8 cellular contexts compared by ENCODE assay signal in the genomic region with DNA sequence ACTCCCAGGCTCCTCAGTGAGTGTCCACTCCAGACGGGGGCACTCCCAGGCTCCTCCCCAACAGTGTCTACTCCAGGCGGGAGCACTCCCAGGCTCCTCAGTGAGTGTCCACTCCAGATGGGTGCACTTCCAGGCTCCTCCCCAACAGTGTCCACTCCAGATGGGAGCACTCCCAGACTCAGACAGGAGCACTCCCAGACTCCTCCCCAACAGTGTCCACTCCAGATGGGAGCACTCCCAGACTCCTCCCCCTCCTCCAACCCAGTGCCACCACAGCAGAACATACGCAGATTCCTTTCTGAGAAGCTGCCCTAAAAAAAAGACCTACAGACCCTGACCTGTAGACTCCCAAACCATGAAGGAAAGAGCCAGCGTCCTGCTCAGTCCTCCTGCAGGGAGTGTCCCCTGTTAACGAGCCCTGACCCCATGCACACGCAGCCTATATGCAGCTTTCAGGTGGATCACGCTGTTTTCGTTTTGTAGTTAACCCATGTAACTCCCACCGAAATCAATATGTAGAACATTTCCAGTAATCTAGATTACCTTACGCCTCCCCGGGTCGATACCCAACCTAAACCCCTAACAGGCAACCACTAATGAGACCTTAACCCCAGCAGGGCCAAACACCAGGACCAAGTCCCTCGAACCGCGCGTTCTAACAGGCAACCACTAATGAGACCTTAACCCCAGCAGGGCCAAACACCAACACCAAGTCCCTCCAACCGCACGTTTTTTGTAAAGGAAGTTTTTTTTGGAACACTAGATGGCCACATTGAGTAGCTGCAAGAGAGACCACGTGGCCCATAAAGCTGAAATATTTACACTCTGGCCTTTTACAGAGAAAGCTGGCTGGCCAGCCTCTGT. TPM values are rescaled to one million over a fixed set of nuclear protein-coding genes. Genes with fewer than 3 reads are reported as not detected.
DNase-seq lines count a peak whose midpoint lies in the region; ATAC-seq, FAIRE-seq and TF ChIP-seq lines count a peak whose summit lies in the region.

No MANE protein-coding gene starts in this region.

- H3K27ac ChIP-seq in RWPE2 (ENCODE audit: poor library complexity, severe bottlenecking) = no peak overlapping the region
- peak overlapping the region; percentile 37 for H3K27ac ChIP-seq in HepG2 (ENCODE audit: extremely low read length, insufficient read depth, low read length)
- no peak overlapping the region for H3K27ac ChIP-seq in vagina

- H4K20me1 ChIP-seq in HepG2 (ENCODE audit: insufficient read depth, low read length) = no peaks in the 10 kb centered on the region

- H3K4me3 ChIP-seq in RWPE2 (ENCODE audit: severe bottlenecking) (no peak overlapping the region), HepG2 (replicated peaks in 1 of 3; ENCODE audit: insufficient read depth in 1 of 3, low read depth in 2 of 3, low read length in 3 of 3) (peak overlapping the region in 1 of 3 experiments; percentile 19; a peak in 1 of 6 replicates), vagina (no peak overlapping the region)

- H3K27me3 ChIP-seq in RWPE2 (ENCODE audit: insufficient read depth, poor library complexity, severe bottlenecking) = no peaks in the 10 kb centered on the region
- H3K27me3 ChIP-seq in HepG2 (ENCODE audit: control insufficient read depth in 1 of 2, insufficient read depth in 2 of 2, low read length in 2 of 2) = no peaks in the 10 kb centered on the region
- no peaks in the 10 kb centered on the region for H3K27me3 ChIP-seq in vagina

- no peaks in the 10 kb centered on the region for H3K4me1 ChIP-seq in RWPE2 (ENCODE audit: insufficient read depth, poor library complexity, severe bottlenecking)
- peaks cover 13% of the 10 kb centered on the region for H3K4me1 ChIP-seq in HepG2 (ENCODE audit: insufficient read depth, low read length)
- H3K4me1 ChIP-seq in vagina = peaks cover 7% of the 10 kb centered on the region

- TF ChIP-seq RAD21 in HepG2 (CRISPR knock-in tag; IDR thresholded peaks at IDR 0.05) = no peak

- peaks cover 5% of the 10 kb centered on the region for H3K36me3 Mint-ChIP-seq in activated CD8-positive, alpha-beta memory T cell treated with anti-CD3 and anti-CD28 coated beads, Interleukin-2, amount 10 ng/mL, durations not matched to agents 7 days and 5 days

- POLR2A ChIA-PET in HepG2 (lab: Yijun Ruan, JAX) = interaction anchor here (0.6 to 0.7 kb wide), 2 partner anchors 17 to 43 kb away, joined by 3 to 4 read pairs; a partner anchor contains a TSS

- 18% methylated on average over 17 of the region's 19 CpGs for WGBS in HepG2 (ENCODE audit: low lambda C conversion rate)

- H3K4me1 Mint-ChIP-seq in activated CD8-positive, alpha-beta memory T cell treated with anti-CD3 and anti-CD28 coated beads, Interleukin-2, amount 10 ng/mL, durations not matched to agents 7 days and 5 days = peaks cover 32% of the 10 kb centered on the region

- no peak overlapping the region for H3K4me3 Mint-ChIP-seq in activated CD8-positive, alpha-beta memory T cell treated with anti-CD3 and anti-CD28 coated beads, Interleukin-2, amount 10 ng/mL, durations not matched to agents 7 days and 5 days

- no peak for DNase-seq in activated CD8-positive, alpha-beta memory T cell treated with anti-CD3 and anti-CD28 coated beads, Interleukin-2, amount 10 ng/mL, durations not matched to agents 7 days and 5 days
- DNase-seq in activated CD8-positive, alpha-beta memory T cell treated with anti-CD3 and anti-CD28 coated beads, Interleukin-2, amount 50 U/mL, for 4 hours = no peak
- DNase-seq in M059J (ENCODE audit: low read depth) (peak; percentile 68), RWPE2 (ENCODE audit: low spot score) (no peak), cerebellum (ENCODE audit: low spot score) (peak; percentile 38), HepG2 (ENCODE audit: low spot score) (peak; percentile 81), vagina (ENCODE audit: extremely low spot score in 2 of 2) (no peak)

- peak overlapping the region; percentile 72 for H3K4me2 ChIP-seq in HepG2 (ENCODE audit: low read depth, low read length)

- H3K9me3 ChIP-seq in RWPE2 (ENCODE audit: severe bottlenecking) = no peaks in the 10 kb centered on the region
- H3K9me3 ChIP-seq in HepG2 (ENCODE audit: low read length) = no peaks in the 10 kb centered on the region
- no peaks in the 10 kb centered on the region for H3K9me3 ChIP-seq in vagina

- H3K36me3 ChIP-seq in RWPE2 (ENCODE audit: low read depth) (no peaks in the 10 kb centered on the region), HepG2 (replicated peaks in 1 of 2; ENCODE audit: control insufficient read depth in 1 of 2, insufficient read depth in 2 of 2, low read length in 2 of 2) (no peaks in the 10 kb centered on the region), vagina (no peaks in the 10 kb centered on the region)

- ATAC-seq in activated CD8-positive, alpha-beta memory T cell treated with anti-CD3 and anti-CD28 coated beads, Interleukin-2, amount 10 ng/mL, durations not matched to agents 7 days and 5 days = peak; percentile 54
- ATAC-seq in RWPE2 (ENCODE audit: low read depth) = peak; percentile 74
- ATAC-seq in HepG2 = peak; percentile 87
- ATAC-seq in HG02852 (IDR thresholded peaks at IDR 0.05; ENCODE audit: unreplicated experiment) = no peak

- no peaks in the 10 kb centered on the region for H3K27me3 Mint-ChIP-seq in activated CD8-positive, alpha-beta memory T cell treated with anti-CD3 and anti-CD28 coated beads, Interleukin-2, amount 10 ng/mL, durations not matched to agents 7 days and 5 days

- TF ChIP-seq POLR2A in HepG2 (IDR thresholded peaks at IDR 0.05; ENCODE audit: insufficient read depth in 1 of 2, low read depth in 2 of 2, low read length in 2 of 2) (no peak), vagina (IDR thresholded peaks at IDR 0.05) (no peak)

- no peaks in the 10 kb centered on the region for H3K9me3 Mint-ChIP-seq in activated CD8-positive, alpha-beta memory T cell treated with anti-CD3 and anti-CD28 coated beads, Interleukin-2, amount 10 ng/mL, durations not matched to agents 7 days and 5 days (ENCODE audit: low read depth)

- no peaks in the 10 kb centered on the region for H3K79me2 ChIP-seq in HepG2 (ENCODE audit: insufficient read depth, low read length)

- peak overlapping the region; percentile 62 for H2AFZ ChIP-seq in HepG2 (ENCODE audit: low read length)

- no TSS peak for BruUV-seq in HepG2 (replicated peaks; lab: Mats Ljungman, UMichigan)

- in situ Hi-C loops in HepG2 (cut with HindIII; ENCODE audit: extremely low pct_ligation_motif_present, low pct_unique_long_range_greater_than_20kb) = no loop called here

- TF ChIP-seq CTCF in RWPE2 (IDR thresholded peaks at IDR 0.05; ENCODE audit: poor library complexity, severe bottlenecking) (peak; percentile 88), HepG2 (CRISPR knock-in tag; IDR thresholded peaks at IDR 0.05) (peak; percentile 83), vagina (IDR thresholded peaks at IDR 0.05) (peak in 2 of 3 experiments; percentile 23 to 76)

- peak overlapping the region; percentile 12 for H3K9ac ChIP-seq in HepG2 (ENCODE audit: insufficient read depth, low read depth, low read length)

- no peak for TF ChIP-seq EP300 in HepG2 (IDR thresholded peaks at IDR 0.05; ENCODE audit: low read depth in 2 of 2, low read length in 2 of 2)
- no peak for TF ChIP-seq EP300 in HepG2 (CRISPR knock-in tag; IDR thresholded peaks at IDR 0.05; ENCODE audit: borderline replicate concordance)

- intact Hi-C loops in HepG2 (cut with micrococcal nuclease; ENCODE audit: unreplicated experiment) (no loop called here), vagina (cut with DNase I) (no loop called here)

- H3K27ac Mint-ChIP-seq in activated CD8-positive, alpha-beta memory T cell treated with anti-CD3 and anti-CD28 coated beads, Interleukin-2, amount 10 ng/mL, durations not matched to agents 7 days and 5 days = peak overlapping the region; percentile 74

- FAIRE-seq in HepG2 (lab: Jason Lieb, UNC) = peak; percentile 97

- CTCF ChIA-PET in activated CD8-positive, alpha-beta memory T cell treated with anti-CD3 and anti-CD28 coated beads, Interleukin-2, amount 10 ng/mL, durations not matched to agents 7 days and 5 days (lab: Charles Lee) = interaction anchor here (0.7 to 3.6 kb wide), 16 partner anchors 10 to 255 kb away, joined by 3 to 17 read pairs (median 3); a partner anchor contains a TSS
- CTCF ChIA-PET in HepG2 (lab: Yijun Ruan, JAX; ENCODE audit: low intra/inter-chr PET ratio, low total read pairs) = no interaction called here

RNA-seq across cellular contexts. Expression of a gene that starts 15.7 kb away (rescaled TPM):
- 1 to 10 TPM; 3.0 to 3.2 TPM for total RNA-seq in activated CD8-positive, alpha-beta memory T cell treated with anti-CD3 and anti-CD28 coated beads, Interleukin-2, amount 10 ng/mL, durations not matched to agents 7 days and 5 days
- 0.27 TPM in 1 of 2 replicates, not detected in the other for total RNA-seq in M059J (2014; rRNA removed; shearing (Covaris generic))
- total RNA-seq in cerebellum = 1.5 TPM
- 0.21 and 0.42 TPM in 2 replicates for total RNA-seq in HepG2 (2016; rRNA removed; fragmentation: Illumina TruSeq; extraction: Trizol)
- total RNA-seq in HepG2 (2016; cell fraction: cytosol; rRNA removed; fragmentation: Illumina TruSeq; extraction: Trizol; ENCODE audit: low read depth) = 0.30 and 0.53 TPM in 2 replicates
- 0.25 and 0.39 TPM in 2 replicates for total RNA-seq in HepG2 (2016; cell fraction: insoluble cytoplasmic fraction; rRNA removed; fragmentation: Illumina TruSeq; extraction: Trizol)
- 0.21 and 0.28 TPM in 2 replicates for total RNA-seq in HepG2 (2016; cell fraction: membrane; rRNA removed; fragmentation: Illumina TruSeq; extraction: Trizol)
- 0.69 and 0.87 TPM in 2 replicates for total RNA-seq in HepG2 (2016; cell fraction: nucleus; rRNA removed; fragmentation: Illumina TruSeq; extraction: Trizol)
- polyA plus RNA-seq in HepG2 (2011; rRNA removed) = 1.5 and 1.9 TPM in 2 replicates
- 0.77 and 1.1 TPM in 2 replicates for polyA plus RNA-seq in HepG2 (2011; cell fraction: cytosol; rRNA removed)
- 17.1 and 19.3 TPM in 2 replicates for polyA plus RNA-seq in HepG2 (2011; cell fraction: nucleus; rRNA removed)
- polyA plus RNA-seq in HepG2 (2012) = 3.1 and 3.5 TPM in 2 replicates
- polyA plus RNA-seq in HepG2 (2016; cell fraction: cytosol; fragmentation: Illumina TruSeq; extraction: Trizol; ENCODE audit: low read depth) = 0.14 and 0.20 TPM in 2 replicates
- polyA plus RNA-seq in HepG2 (2016; cell fraction: insoluble cytoplasmic fraction; fragmentation: Illumina TruSeq; extraction: Trizol; ENCODE audit: low read depth) = 0.43 and 0.47 TPM in 2 replicates
- 0.27 and 0.30 TPM in 2 replicates for polyA plus RNA-seq in HepG2 (2016; cell fraction: membrane; fragmentation: Illumina TruSeq; extraction: Trizol; ENCODE audit: low read depth)
- polyA plus RNA-seq in HepG2 (2016; cell fraction: nucleus; fragmentation: Illumina TruSeq; extraction: Trizol; ENCODE audit: insufficient read depth, low read depth) = 3.4 and 3.5 TPM in 2 replicates
- 1.2 and 1.9 TPM in 2 replicates for polyA minus RNA-seq in HepG2 (2011; rRNA and poly(A)+ RNA removed; ENCODE audit: low replicate concordance)
- polyA minus RNA-seq in HepG2 (2011; cell fraction: cytosol; rRNA and poly(A)+ RNA removed) = 0.49 and 1.6 TPM in 2 replicates
- polyA minus RNA-seq in HepG2 (2011; cell fraction: nucleus; rRNA and poly(A)+ RNA removed) = 2.7 and 2.9 TPM in 2 replicates
- 16.2 TPM for total RNA-seq in vagina

RNA-seq across cellular contexts. Expression of a gene that starts 17.2 kb away (rescaled TPM):
- total RNA-seq in activated CD8-positive, alpha-beta memory T cell treated with anti-CD3 and anti-CD28 coated beads, Interleukin-2, amount 10 ng/mL, durations not matched to agents 7 days and 5 days = 10 to 100 TPM; 57.9 to 58.3 TPM
- 53.7 and 76.4 TPM in 2 replicates for total RNA-seq in M059J (2014; rRNA removed; shearing (Covaris generic))
- total RNA-seq in cerebellum (13.7 TPM), HepG2 (2016; rRNA removed; fragmentation: Illumina TruSeq; extraction: Trizol) (48.9 and 54.0 TPM in 2 replicates), vagina (83.7 TPM)
- total RNA-seq in HepG2 (2016; cell fraction: cytosol; rRNA removed; fragmentation: Illumina TruSeq; extraction: Trizol; ENCODE audit: low read depth) = 48.5 and 55.5 TPM in 2 replicates
- total RNA-seq in HepG2 (2016; cell fraction: insoluble cytoplasmic fraction; rRNA removed; fragmentation: Illumina TruSeq; extraction: Trizol) = 53.0 and 54.1 TPM in 2 replicates
- 49.2 and 61.1 TPM in 2 replicates for total RNA-seq in HepG2 (2016; cell fraction: membrane; rRNA removed; fragmentation: Illumina TruSeq; extraction: Trizol)
- total RNA-seq in HepG2 (2016; cell fraction: nucleus; rRNA removed; fragmentation: Illumina TruSeq; extraction: Trizol) = 19.0 and 19.6 TPM in 2 replicates
- polyA plus RNA-seq in HepG2 (2011; rRNA removed) = 20.9 and 23.4 TPM in 2 replicates
- polyA plus RNA-seq in HepG2 (2011; cell fraction: cytosol; rRNA removed) = 18.5 and 46.9 TPM in 2 replicates
- 23.0 and 28.2 TPM in 2 replicates for polyA plus RNA-seq in HepG2 (2011; cell fraction: nucleus; rRNA removed)
- 15.6 and 26.9 TPM in 2 replicates for polyA plus RNA-seq in HepG2 (2012)
- 54.8 and 61.0 TPM in 2 replicates for polyA plus RNA-seq in HepG2 (2016; cell fraction: cytosol; fragmentation: Illumina TruSeq; extraction: Trizol; ENCODE audit: low read depth)
- 43.5 and 50.2 TPM in 2 replicates for polyA plus RNA-seq in HepG2 (2016; cell fraction: insoluble cytoplasmic fraction; fragmentation: Illumina TruSeq; extraction: Trizol; ENCODE audit: low read depth)
- polyA plus RNA-seq in HepG2 (2016; cell fraction: membrane; fragmentation: Illumina TruSeq; extraction: Trizol; ENCODE audit: low read depth) = 42.3 and 46.2 TPM in 2 replicates
- polyA plus RNA-seq in HepG2 (2016; cell fraction: nucleus; fragmentation: Illumina TruSeq; extraction: Trizol; ENCODE audit: insufficient read depth, low read depth) = 35.6 and 38.1 TPM in 2 replicates
- polyA minus RNA-seq in HepG2 (2011; rRNA and poly(A)+ RNA removed; ENCODE audit: low replicate concordance) = 6.4 and 7.1 TPM in 2 replicates
- 8.6 and 11.1 TPM in 2 replicates for polyA minus RNA-seq in HepG2 (2011; cell fraction: cytosol; rRNA and poly(A)+ RNA removed)
- 2.1 and 2.2 TPM in 2 replicates for polyA minus RNA-seq in HepG2 (2011; cell fraction: nucleus; rRNA and poly(A)+ RNA removed)

RNA-seq across cellular contexts. Expression of a gene that starts 44.2 kb away (rescaled TPM):
- 10 to 100 TPM; 39.9 to 45.1 TPM for total RNA-seq in activated CD8-positive, alpha-beta memory T cell treated with anti-CD3 and anti-CD28 coated beads, Interleukin-2, amount 10 ng/mL, durations not matched to agents 7 days and 5 days
- 20.8 and 25.5 TPM in 2 replicates for total RNA-seq in M059J (2014; rRNA removed; shearing (Covaris generic))
- total RNA-seq in cerebellum = 34.2 TPM
- total RNA-seq in HepG2 (2016; rRNA removed; fragmentation: Illumina TruSeq; extraction: Trizol) = 22.6 and 31.6 TPM in 2 replicates
- 23.7 and 28.0 TPM in 2 replicates for total RNA-seq in HepG2 (2016; cell fraction: cytosol; rRNA removed; fragmentation: Illumina TruSeq; extraction: Trizol; ENCODE audit: low read depth)
- 21.4 and 31.8 TPM in 2 replicates for total RNA-seq in HepG2 (2016; cell fraction: insoluble cytoplasmic fraction; rRNA removed; fragmentation: Illumina TruSeq; extraction: Trizol)
- 27.7 and 31.4 TPM in 2 replicates for total RNA-seq in HepG2 (2016; cell fraction: membrane; rRNA removed; fragmentation: Illumina TruSeq; extraction: Trizol)
- 34.5 and 40.2 TPM in 2 replicates for total RNA-seq in HepG2 (2016; cell fraction: nucleus; rRNA removed; fragmentation: Illumina TruSeq; extraction: Trizol)
- polyA plus RNA-seq in HepG2 (2011; rRNA removed) = 27.6 and 36.9 TPM in 2 replicates
- 15.3 and 20.0 TPM in 2 replicates for polyA plus RNA-seq in HepG2 (2011; cell fraction: cytosol; rRNA removed)
- polyA plus RNA-seq in HepG2 (2011; cell fraction: nucleus; rRNA removed) = 128 and 151 TPM in 2 replicates
- polyA plus RNA-seq in HepG2 (2012) = 15.1 and 23.7 TPM in 2 replicates
- 12.4 and 19.6 TPM in 2 replicates for polyA plus RNA-seq in HepG2 (2016; cell fraction: cytosol; fragmentation: Illumina TruSeq; extraction: Trizol; ENCODE audit: low read depth)
- 16.4 and 19.1 TPM in 2 replicates for polyA plus RNA-seq in HepG2 (2016; cell fraction: insoluble cytoplasmic fraction; fragmentation: Illumina TruSeq; extraction: Trizol; ENCODE audit: low read depth)
- 18.6 and 24.9 TPM in 2 replicates for polyA plus RNA-seq in HepG2 (2016; cell fraction: membrane; fragmentation: Illumina TruSeq; extraction: Trizol; ENCODE audit: low read depth)
- 78.6 and 82.4 TPM in 2 replicates for polyA plus RNA-seq in HepG2 (2016; cell fraction: nucleus; fragmentation: Illumina TruSeq; extraction: Trizol; ENCODE audit: insufficient read depth, low read depth)
- 13.7 and 46.0 TPM in 2 replicates for polyA minus RNA-seq in HepG2 (2011; rRNA and poly(A)+ RNA removed; ENCODE audit: low replicate concordance)
- polyA minus RNA-seq in HepG2 (2011; cell fraction: cytosol; rRNA and poly(A)+ RNA removed) = 4.0 and 7.5 TPM in 2 replicates
- 27.8 and 33.3 TPM in 2 replicates for polyA minus RNA-seq in HepG2 (2011; cell fraction: nucleus; rRNA and poly(A)+ RNA removed)
- 32.9 TPM for total RNA-seq in vagina

RNA-seq across cellular contexts. Expression of a gene that starts 55.8 kb away (rescaled TPM):
- 10 to 100 TPM; 34.0 to 46.0 TPM for total RNA-seq in activated CD8-positive, alpha-beta memory T cell treated with anti-CD3 and anti-CD28 coated beads, Interleukin-2, amount 10 ng/mL, durations not matched to agents 7 days and 5 days
- total RNA-seq in M059J (2014; rRNA removed; shearing (Covaris generic)) = 20.6 and 33.0 TPM in 2 replicates
- total RNA-seq in cerebellum (12.7 TPM), HepG2 (2016; rRNA removed; fragmentation: Illumina TruSeq; extraction: Trizol) (29.6 and 38.7 TPM in 2 replicates), vagina (10.3 TPM)
- total RNA-seq in HepG2 (2016; cell fraction: cytosol; rRNA removed; fragmentation: Illumina TruSeq; extraction: Trizol; ENCODE audit: low read depth) = 103 and 108 TPM in 2 replicates
- total RNA-seq in HepG2 (2016; cell fraction: insoluble cytoplasmic fraction; rRNA removed; fragmentation: Illumina TruSeq; extraction: Trizol) = 26.0 and 40.1 TPM in 2 replicates
- total RNA-seq in HepG2 (2016; cell fraction: membrane; rRNA removed; fragmentation: Illumina TruSeq; extraction: Trizol) = 93.6 and 97.4 TPM in 2 replicates
- 26.3 and 30.8 TPM in 2 replicates for total RNA-seq in HepG2 (2016; cell fraction: nucleus; rRNA removed; fragmentation: Illumina TruSeq; extraction: Trizol)
- polyA plus RNA-seq in HepG2 (2011; rRNA removed) = 21.3 and 21.8 TPM in 2 replicates
- polyA plus RNA-seq in HepG2 (2011; cell fraction: cytosol; rRNA removed) = 19.1 and 23.2 TPM in 2 replicates
- 46.9 and 49.7 TPM in 2 replicates for polyA plus RNA-seq in HepG2 (2011; cell fraction: nucleus; rRNA removed)
- 16.9 and 18.6 TPM in 2 replicates for polyA plus RNA-seq in HepG2 (2012)
- polyA plus RNA-seq in HepG2 (2016; cell fraction: cytosol; fragmentation: Illumina TruSeq; extraction: Trizol; ENCODE audit: low read depth) = 80.6 TPM in 2 replicates
- 32.1 and 34.5 TPM in 2 replicates for polyA plus RNA-seq in HepG2 (2016; cell fraction: insoluble cytoplasmic fraction; fragmentation: Illumina TruSeq; extraction: Trizol; ENCODE audit: low read depth)
- 89.7 and 93.0 TPM in 2 replicates for polyA plus RNA-seq in HepG2 (2016; cell fraction: membrane; fragmentation: Illumina TruSeq; extraction: Trizol; ENCODE audit: low read depth)
- polyA plus RNA-seq in HepG2 (2016; cell fraction: nucleus; fragmentation: Illumina TruSeq; extraction: Trizol; ENCODE audit: insufficient read depth, low read depth) = 60.9 and 67.4 TPM in 2 replicates
- polyA minus RNA-seq in HepG2 (2011; rRNA and poly(A)+ RNA removed; ENCODE audit: low replicate concordance) = 9.8 and 59.1 TPM in 2 replicates
- polyA minus RNA-seq in HepG2 (2011; cell fraction: cytosol; rRNA and poly(A)+ RNA removed) = 6.4 and 6.5 TPM in 2 replicates
- polyA minus RNA-seq in HepG2 (2011; cell fraction: nucleus; rRNA and poly(A)+ RNA removed) = 13.0 and 13.1 TPM in 2 replicates

Comparison
In these comparisons a context has a peak if more than half of its experiments do, and no peak if none do; other contexts are left out.
1. DNase-seq: peak in M059J (single experiment), cerebellum (single experiment) and HepG2 (single experiment); none in activated CD8-positive, alpha-beta memory T cell treated with anti-CD3 and anti-CD28 coated beads, Interleukin-2, amount 10 ng/mL, durations not matched to agents 7 days and 5 days (single experiment), activated CD8-positive, alpha-beta memory T cell treated with anti-CD3 and anti-CD28 coated beads, Interleukin-2, amount 50 U/mL, for 4 hours (single experiment), RWPE2 (single experiment) and vagina (0 of 2).
2. Peak in every context shown above with its lines, with median percentiles within 50 percentile points of each other: CTCF ChIP-seq.